ENCODE assay signal across 8 cellular contexts in the genomic region with DNA sequence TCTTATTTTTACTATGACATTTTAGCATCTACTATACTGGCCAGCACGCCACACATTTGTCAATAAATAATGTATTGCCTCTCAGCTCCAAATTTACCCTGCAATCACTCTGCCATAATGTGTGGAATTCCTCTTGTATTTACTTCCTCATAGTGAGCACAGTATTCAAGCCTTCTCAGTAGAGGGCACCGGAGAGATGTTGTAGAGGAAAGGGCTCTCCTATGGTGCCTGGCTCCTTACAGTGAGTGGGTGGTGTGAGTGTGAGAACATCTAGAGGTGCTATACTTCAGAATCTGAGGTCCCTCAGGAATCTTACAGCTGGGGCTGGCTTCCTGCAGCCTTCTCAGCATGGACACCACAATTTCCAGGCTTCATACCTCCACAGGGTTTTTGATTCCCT.
DNase-seq lines count a peak whose midpoint lies in the region; ATAC-seq, FAIRE-seq and TF ChIP-seq lines count a peak whose summit lies in the region.
"Not testable (repeated sequence)": the region's sequence is repeated elsewhere in the genome, so short reads cannot be mapped to it uniquely, and the experiment has no call there.

No MANE protein-coding gene starts in this region.

- H3K27me3 ChIP-seq in GM23338 (ENCODE audit: insufficient read depth); PC-3 (ENCODE audit: low read length); H1 (replicated peaks in 1 of 4; ENCODE audit: control insufficient read depth in 3 of 4, extremely low read depth in 1 of 4, insufficient read depth in 3 of 4, low read length in 3 of 4); upper lobe of right lung: not testable (repeated sequence)

- peak; percentile 70 for ATAC-seq in GM18868 (IDR thresholded peaks at IDR 0.05; ENCODE audit: unreplicated experiment)
- ATAC-seq in GM23338: peak; percentile 99
- ATAC-seq in HG02885 (IDR thresholded peaks at IDR 0.05; ENCODE audit: poor library complexity, unreplicated experiment): peak; percentile 37
- ATAC-seq in PC-3: peak; percentile 88
- ATAC-seq in activated B cell treated with CpG ODN at 0.5 μM for 24 hours (ENCODE audit: low read depth): peak; percentile 52
- peak; percentile 52 for ATAC-seq in memory B cell (ENCODE audit: low read depth)
- peak; percentile 65 for ATAC-seq in upper lobe of right lung

- not testable (repeated sequence) for TF ChIP-seq RAD21 in H1 (IDR thresholded peaks at IDR 0.05 in 1 of 2, conservative IDR thresholded peaks at IDR 0.05 in 1 of 2; ENCODE audit: low read depth in 2 of 2, low read length in 2 of 2)

- H3K9ac ChIP-seq in PC-3 (ENCODE audit: low read length); H1 (replicated peaks in 1 of 4; ENCODE audit: extremely low read depth in 1 of 4, low read depth in 3 of 4, low read length in 3 of 4): not testable (repeated sequence)

- H4K20me1 ChIP-seq in GM23338 (replicated peaks; ENCODE audit: insufficient read depth); PC-3 (ENCODE audit: low read length); H1 (replicated peaks in 1 of 2; ENCODE audit: control insufficient read depth in 1 of 2, insufficient read depth in 2 of 2, low read length in 2 of 2): not testable (repeated sequence)

- not testable (repeated sequence) for H3K79me2 ChIP-seq in GM23338 (replicated peaks; ENCODE audit: insufficient read depth); PC-3 (ENCODE audit: low read length); H1 (ENCODE audit: control insufficient read depth in 1 of 2, insufficient read depth in 2 of 2, low read length in 2 of 2)

- H3F3A ChIP-seq in GM23338 (replicated peaks; ENCODE audit: low read depth); PC-3 (ENCODE audit: low read length, unreplicated experiment): not testable (repeated sequence)

- TF ChIP-seq CTCF in GM23338 (conservative IDR thresholded peaks at IDR 0.05; ENCODE audit: low read depth in 2 of 2); PC-3 (conservative IDR thresholded peaks at IDR 0.05; ENCODE audit: low read depth, low read length); activated B cell treated with CpG ODN at 0.5 μM for 24 hours (IDR thresholded peaks at IDR 0.05); H1 (IDR thresholded peaks at IDR 0.05; ENCODE audit: control extremely low read depth in 1 of 3, insufficient read depth in 1 of 3, low read depth in 1 of 3, low read length in 3 of 3); upper lobe of right lung (IDR thresholded peaks at IDR 0.05): not testable (repeated sequence)

- not testable (repeated sequence) for DNase-seq in GM23338 (ENCODE audit: low spot score); PC-3; activated B cell treated with CpG ODN at 0.5 μM for 24 hours; memory B cell (ENCODE audit: low spot score in 2 of 2); upper lobe of right lung
- DNase-seq in H1 (ENCODE audit: low read depth in 1 of 2, low spot score in 2 of 2): peak in 1 of 2 experiments; percentile 36

- not testable (repeated sequence) for H3K9me3 ChIP-seq in PC-3 (ENCODE audit: low read length); H1 (ENCODE audit: insufficient read depth in 2 of 2, low read depth in 1 of 2, low read length in 1 of 2); upper lobe of right lung

- not testable (repeated sequence) for H3K4ac ChIP-seq in H1 (replicated peaks; ENCODE audit: insufficient read length, low read depth, low read length)

- not testable (repeated sequence) for H4K5ac ChIP-seq in H1 (ENCODE audit: insufficient read length, low read depth, low read length)

- TF ChIP-seq POLR2A in H1 (IDR thresholded peaks at IDR 0.05; ENCODE audit: control extremely low read depth in 1 of 2, low read depth in 2 of 2, low read length in 2 of 2): not testable (repeated sequence)

- H3K27ac ChIP-seq in GM23338 (ENCODE audit: low read depth); PC-3 (ENCODE audit: low read length); H1 (ENCODE audit: low read depth, low read length); upper lobe of right lung: not testable (repeated sequence)

- not testable (repeated sequence) for H2AFZ ChIP-seq in GM23338; PC-3 (ENCODE audit: low read length); H1 (ENCODE audit: low read length)

- H3K56ac ChIP-seq in H1 (replicated peaks; ENCODE audit: insufficient read length, low read depth, low read length): not testable (repeated sequence)

- not testable (repeated sequence) for H4K91ac ChIP-seq in H1 (replicated peaks; ENCODE audit: insufficient read length, low read length)

- not testable (repeated sequence) for H3K9me2 ChIP-seq in GM23338 (ENCODE audit: insufficient read depth); PC-3 (replicated peaks; ENCODE audit: low read length)

- H3K4me3 ChIP-seq in GM23338; PC-3 (ENCODE audit: low read length); H1 (ENCODE audit: extremely low read depth in 1 of 4, insufficient read depth in 2 of 4, low read depth in 3 of 4, low read length in 4 of 4); upper lobe of right lung: not testable (repeated sequence)

- not testable (repeated sequence) for H3K36me3 ChIP-seq in GM23338 (ENCODE audit: insufficient read depth); PC-3 (ENCODE audit: low read depth, low read length); H1 (ENCODE audit: control insufficient read depth in 2 of 4, insufficient read depth in 4 of 4, low read length in 3 of 4); upper lobe of right lung

- POLR2A ChIA-PET in PC-3 (lab: Charles Lee; ENCODE audit: unreplicated experiment); activated B cell treated with CpG ODN at 0.5 μM for 24 hours (lab: Charles Lee); H1 (lab: Charles Lee; ENCODE audit: partially characterized antibody): not testable (repeated sequence)

- H2BK20ac ChIP-seq in H1 (ENCODE audit: low read length): not testable (repeated sequence)

- not testable (repeated sequence) for H3K4me2 ChIP-seq in GM23338; PC-3 (ENCODE audit: low read length); H1 (ENCODE audit: insufficient read depth in 1 of 2, low read depth in 2 of 2, low read length in 2 of 2)

- H2BK12ac ChIP-seq in H1 (ENCODE audit: low read depth, low read length): not testable (repeated sequence)

- not testable (repeated sequence) for H3K23me2 ChIP-seq in H1 (ENCODE audit: low read depth, low read length)

- CTCF ChIA-PET in PC-3 (lab: Charles Lee); activated B cell treated with CpG ODN at 0.5 μM for 24 hours (lab: Charles Lee); H1 (lab: Charles Lee; ENCODE audit: partially characterized antibody): not testable (repeated sequence)

- H3K4me1 ChIP-seq in GM23338 (ENCODE audit: insufficient read depth); PC-3 (ENCODE audit: insufficient read depth, low read length); H1 (replicated peaks in 1 of 4; ENCODE audit: control insufficient read depth in 3 of 4, insufficient read depth in 4 of 4, low read length in 3 of 4); upper lobe of right lung: not testable (repeated sequence)

- H4K8ac ChIP-seq in H1 (ENCODE audit: extremely low read depth, insufficient read depth, low read length): not testable (repeated sequence)

- not testable (repeated sequence) for H3K27me3 Mint-ChIP-seq in GM23338 (ENCODE audit: insufficient read depth, low read depth, poor library complexity); activated B cell treated with CpG ODN at 0.5 μM for 24 hours; memory B cell

- not testable (repeated sequence) for H3K14ac ChIP-seq in H1 (ENCODE audit: insufficient read length)

- not testable (repeated sequence) for H3K79me1 ChIP-seq in H1 (ENCODE audit: low read depth, low read length)

- H2BK15ac ChIP-seq in H1 (ENCODE audit: low read length): not testable (repeated sequence)

- not testable (repeated sequence) for H3K9me3 Mint-ChIP-seq in GM23338, activated B cell treated with CpG ODN at 0.5 μM for 24 hours, memory B cell

- WGBS in H1 (ENCODE audit: extremely low coverage in 1 of 2, insufficient coverage in 1 of 2, insufficient read length in 1 of 2, insufficient replicate concordance in 2 of 2, low coverage in 1 of 2, low lambda C conversion rate in 2 of 2, missing lambda C conversion rate in 1 of 2), 2 experiments: no CpG with 5 or more reads among the region's 2 CpGs

- H2BK120ac ChIP-seq in H1 (replicated peaks; ENCODE audit: low read depth, low read length): not testable (repeated sequence)

- intact Hi-C loops in PC-3 (cut with micrococcal nuclease); activated B cell treated with CpG ODN at 0.5 μM for 24 hours (cut with micrococcal nuclease); upper lobe of right lung (cut with DNase I): not testable (repeated sequence)

- H3K4me1 Mint-ChIP-seq in GM23338, activated B cell treated with CpG ODN at 0.5 μM for 24 hours, memory B cell: not testable (repeated sequence)

- H3K4me3 Mint-ChIP-seq in GM23338, activated B cell treated with CpG ODN at 0.5 μM for 24 hours, memory B cell: not testable (repeated sequence)

- not testable (repeated sequence) for H3K36me3 Mint-ChIP-seq in GM23338 (ENCODE audit: low read depth); activated B cell treated with CpG ODN at 0.5 μM for 24 hours (ENCODE audit: low read depth); memory B cell

- not testable (repeated sequence) for H2BK5ac ChIP-seq in H1 (ENCODE audit: low read depth, low read length)

- not testable (repeated sequence) for H3K27ac Mint-ChIP-seq in GM23338, activated B cell treated with CpG ODN at 0.5 μM for 24 hours, memory B cell

- not testable (repeated sequence) for TF ChIP-seq EP300 in H1 (IDR thresholded peaks at IDR 0.05; ENCODE audit: borderline replicate concordance in 1 of 2, low read depth in 2 of 2, low read length in 2 of 2)

- not testable (repeated sequence) for H3K23ac ChIP-seq in H1 (ENCODE audit: insufficient read length)

- peak; percentile 36 for FAIRE-seq in H1 (lab: Jason Lieb, UNC)

- not testable (repeated sequence) for H3K18ac ChIP-seq in H1 (ENCODE audit: extremely low read depth, low read length)

- H2AK5ac ChIP-seq in H1 (ENCODE audit: low read depth, low read length): not testable (repeated sequence)

- not testable (repeated sequence) for BruUV-seq in PC-3 (replicated peaks; lab: Mats Ljungman, UMichigan)

Comparison
In these comparisons a context has a peak if more than half of its experiments do, and no peak if none do; other contexts are left out.
1. ATAC-seq: peak in every context shown above with its lines; median percentile 99 in GM23338; 88 in PC-3; 70 in GM18868; 65 in upper lobe of right lung; 52 in activated B cell treated with CpG ODN at 0.5 μM for 24 hours; 52 in memory B cell; 37 in HG02885.